11 cellular contexts compared by ENCODE assay signal in genomic region chr6:160386869-160387518, GRCh38. TPM values are rescaled to one million over a fixed set of nuclear protein-coding genes. Genes with fewer than 3 reads are reported as not detected.
DNase-seq lines count a peak whose midpoint lies in the region; ATAC-seq and TF ChIP-seq lines count a peak whose summit lies in the region.
"Had no signal": no experiment of that assay in that cellular context is flagged by ENCODE, and none has a peak within 500 bp of the region (broad histone marks: within the 10 kb centered on the region; RNA-seq: fewer than 3 reads in every experiment).

No MANE protein-coding gene starts in this region.

- no peaks in the 10 kb centered on the region for H3K27me3 ChIP-seq in body of pancreas
- H3K27me3 ChIP-seq in subcutaneous abdominal adipose tissue (ENCODE audit: control insufficient read depth in 5 of 5, insufficient read depth in 4 of 5, low read length in 5 of 5) = no peaks in the 10 kb centered on the region

- DNase-seq in HK-2 (ENCODE audit: unreplicated experiment) = peak; percentile 20
- DNase-seq in body of pancreas = peak in 1 of 4 donors; percentile 79
- peak; percentile 94 for DNase-seq in kidney tubule cell (ENCODE audit: low spot score)
- DNase-seq in NCI-H128 (lab: John Stamatoyannopoulos, UW; ENCODE audit: unreplicated experiment) = no peak
- no peak for DNase-seq in NCI-H2227 treated with DMSO at 0.1 percent for 48 hours (lab: John Stamatoyannopoulos, UW)
- DNase-seq: activated CD8-positive, alpha-beta T cell treated with anti-CD3 and anti-CD28 coated beads for 36 hours; effector memory CD4-positive, alpha-beta T cell; NCI-H510A treated with DMSO at 0.1 percent for 48 hours had no signal

- no peaks in the 10 kb centered on the region for H3K9me3 ChIP-seq in body of pancreas
- peaks cover 0 to 12% (median 3%) of the 10 kb centered on the region in 5 donors for H3K9me3 ChIP-seq in subcutaneous abdominal adipose tissue (ENCODE audit: control insufficient read depth in 5 of 5, low read length in 5 of 5)

- peak overlapping the region in 1 of 5 donors; percentile 17 for H3K9ac ChIP-seq in subcutaneous abdominal adipose tissue (ENCODE audit: low read length in 5 of 5)

- ATAC-seq in body of pancreas (peak; percentile 33), GM21529 (IDR thresholded peaks at IDR 0.05; ENCODE audit: unreplicated experiment) (no peak), GM18505 (IDR thresholded peaks at IDR 0.05; ENCODE audit: unreplicated experiment) (no peak)
- ATAC-seq: activated CD8-positive, alpha-beta T cell treated with anti-CD3 and anti-CD28 coated beads for 36 hours had no signal

- H3K36me3 ChIP-seq in body of pancreas (replicated peaks in 1 of 2; ENCODE audit: insufficient read depth in 1 of 2, low read depth in 2 of 2) (no peaks in the 10 kb centered on the region), subcutaneous abdominal adipose tissue (ENCODE audit: control insufficient read depth in 5 of 5, insufficient read depth in 5 of 5, low read length in 5 of 5) (no peaks in the 10 kb centered on the region)

- WGBS in body of pancreas, 2 donors = 72 to 78% methylated on average over 5 of the region's 5 CpGs

- TF ChIP-seq CTCF in body of pancreas (IDR thresholded peaks at IDR 0.05) = peak in 1 of 7 experiments; percentile 37

- intact Hi-C loops in body of pancreas (cut with DNase I) = no loop called here

- H3K27ac ChIP-seq in body of pancreas = peak overlapping the region in 1 of 4 donors; percentile 70
- peak overlapping the region; percentile 70 for H3K27ac ChIP-seq in subcutaneous abdominal adipose tissue (ENCODE audit: low read depth, low read length)

- H3K4me1 ChIP-seq in body of pancreas (peaks cover 15% of the 10 kb centered on the region), subcutaneous abdominal adipose tissue (ENCODE audit: control insufficient read depth in 5 of 5, insufficient read depth in 5 of 5, low read length in 5 of 5) (peaks cover 0 to 37% (median 26%) of the 10 kb centered on the region in 5 donors)

- TF ChIP-seq POLR2A in body of pancreas (IDR thresholded peaks at IDR 0.05) (no peak), GM18505 (IDR thresholded peaks at IDR 0.05; ENCODE audit: borderline replicate concordance, extremely low read depth, insufficient read depth, insufficient read length) (no peak)

- H3K4me3 ChIP-seq in body of pancreas (no peak overlapping the region), subcutaneous abdominal adipose tissue (ENCODE audit: low read depth in 1 of 5, low read length in 5 of 5) (no peak overlapping the region)

RNA-seq across cellular contexts. Expression of gene SLC22A3, which starts 38.8 kb away (rescaled TPM):
- 1 to 10 TPM in 1 of 2 donors, not detected in 1; 4.9 TPM for total RNA-seq in body of pancreas
- total RNA-seq: activated CD8-positive, alpha-beta T cell treated with anti-CD3 and anti-CD28 coated beads for 36 hours had no signal

Comparison
In these comparisons a context has a peak if more than half of its experiments do, and no peak if none do; other contexts are left out.
1. DNase-seq: peak in HK-2 (single experiment) and kidney tubule cell (single experiment); none in NCI-H128 (single experiment) and NCI-H2227 treated with DMSO at 0.1 percent for 48 hours (single experiment).